ENCODE assay signal across 8 cellular contexts in genomic region chr3:99637381-99638111, GRCh38. TPM values are rescaled to one million over a fixed set of nuclear protein-coding genes. Genes with fewer than 3 reads are reported as not detected.
DNase-seq lines count a peak whose midpoint lies in the region; ATAC-seq and TF ChIP-seq lines count a peak whose summit lies in the region.

No MANE protein-coding gene starts in this region.

- H3K9me3 ChIP-seq in endocrine pancreas (ENCODE audit: control insufficient read depth, low read length): no peaks in the 10 kb centered on the region
- H3K9me3 ChIP-seq in mucosa of rectum (ENCODE audit: control insufficient read depth in 2 of 2, low read length in 2 of 2): no peaks in the 10 kb centered on the region
- no peaks in the 10 kb centered on the region for H3K9me3 ChIP-seq in mucosa of descending colon

- H3K4me3 ChIP-seq in AG10803 (ENCODE audit: low read length) (peak overlapping the region; percentile 85), endocrine pancreas (ENCODE audit: control insufficient read depth, insufficient read depth, low read length) (peak overlapping the region; percentile 55), mucosa of rectum (ENCODE audit: low read length in 2 of 2) (peak overlapping the region; percentile 51 to 56), mucosa of descending colon (no peak overlapping the region)

- H3K27me3 ChIP-seq in endocrine pancreas (ENCODE audit: control insufficient read depth, insufficient read depth, low read length) (peaks cover 11% of the 10 kb centered on the region), mucosa of rectum (ENCODE audit: control insufficient read depth in 2 of 2, insufficient read depth in 2 of 2, low read length in 2 of 2) (peaks cover 13 to 33% of the 10 kb centered on the region in 2 donors)

- TF ChIP-seq CTCF in AG10803 (conservative IDR thresholded peaks at IDR 0.05; ENCODE audit: low read length) (no peak), mucosa of descending colon (IDR thresholded peaks at IDR 0.05) (no peak)

- intact Hi-C loops in mucosa of descending colon (cut with DNase I, micrococcal nuclease): no loop called here

- H3K36me3 ChIP-seq in endocrine pancreas (ENCODE audit: control insufficient read depth, insufficient read depth, low read length): no peaks in the 10 kb centered on the region
- no peaks in the 10 kb centered on the region for H3K36me3 ChIP-seq in mucosa of rectum (ENCODE audit: control insufficient read depth in 2 of 2, insufficient read depth in 2 of 2, low read length in 2 of 2)
- H3K36me3 ChIP-seq in mucosa of descending colon (ENCODE audit: low read depth): no peaks in the 10 kb centered on the region

- DNase-seq in AG10803 (ENCODE audit: low read depth) (peak; percentile 76), LHCN-M2 (ENCODE audit: low read depth) (peak; percentile 86), mucosa of descending colon (no peak), NAMALWA (ENCODE audit: low spot score) (no peak), glomerular visceral epithelial cell (ENCODE audit: extremely low spot score) (no peak)

- ATAC-seq in mucosa of descending colon (no peak), HG03025 (IDR thresholded peaks at IDR 0.05; ENCODE audit: low FRiP score, unreplicated experiment) (no peak)

- H3K9ac ChIP-seq in endocrine pancreas (ENCODE audit: control insufficient read depth, insufficient read depth, low read length): no peak overlapping the region
- H3K9ac ChIP-seq in mucosa of rectum (ENCODE audit: low read depth in 1 of 2, low read length in 2 of 2): peak overlapping the region in 1 of 2 donors; percentile 23

- H3K27ac ChIP-seq in mucosa of rectum (ENCODE audit: low read depth in 2 of 2, low read length in 2 of 2): peak overlapping the region; percentile 14 to 41

- H3K4me1 ChIP-seq in endocrine pancreas (ENCODE audit: control insufficient read depth, insufficient read depth, low read length) (no peaks in the 10 kb centered on the region), mucosa of rectum (ENCODE audit: control insufficient read depth in 2 of 2, insufficient read depth in 2 of 2, low read length in 2 of 2) (no peaks in the 10 kb centered on the region), mucosa of descending colon (ENCODE audit: low read depth) (no peaks in the 10 kb centered on the region)

RNA-seq across cellular contexts. Expression of gene COL8A1, which starts 0.8 kb away (rescaled TPM):
- 86.6 and 102 TPM in 2 replicates for total RNA-seq in LHCN-M2 (2014; rRNA removed)
- polyA plus RNA-seq in LHCN-M2 (2012): 363 TPM
- total RNA-seq in mucosa of descending colon: 1 to 10 TPM in 2 of 3 donors, under 1 TPM in 1; 0.75 to 7.6 (median 3.8) TPM

Comparison
In these comparisons a context has a peak if more than half of its experiments do, and no peak if none do; other contexts are left out.
1. DNase-seq: peak in AG10803 (single experiment) and LHCN-M2 (single experiment); none in mucosa of descending colon (0 of 3), NAMALWA (single experiment) and glomerular visceral epithelial cell (single experiment).
2. RNA of gene COL8A1, which starts 0.8 kb away (total RNA-seq): 86.6 to 102 TPM in LHCN-M2; 0.75 to 7.6 TPM in mucosa of descending colon; every median in the first group is over 10 times any median in the second.